Comparison of ENCODE assay signal across 1 cellular context in genomic region chr14:95314609-95315008, GRCh38.
TF ChIP-seq lines count a peak whose summit lies in the region.

No MANE protein-coding gene starts in this region.

TF ChIP-seq in GM12878, 131 proteins besides CTCF, POLR2A, EP300 and RAD21 (continued from another document and continues in another):
- TF ChIP-seq, protein P1, sequence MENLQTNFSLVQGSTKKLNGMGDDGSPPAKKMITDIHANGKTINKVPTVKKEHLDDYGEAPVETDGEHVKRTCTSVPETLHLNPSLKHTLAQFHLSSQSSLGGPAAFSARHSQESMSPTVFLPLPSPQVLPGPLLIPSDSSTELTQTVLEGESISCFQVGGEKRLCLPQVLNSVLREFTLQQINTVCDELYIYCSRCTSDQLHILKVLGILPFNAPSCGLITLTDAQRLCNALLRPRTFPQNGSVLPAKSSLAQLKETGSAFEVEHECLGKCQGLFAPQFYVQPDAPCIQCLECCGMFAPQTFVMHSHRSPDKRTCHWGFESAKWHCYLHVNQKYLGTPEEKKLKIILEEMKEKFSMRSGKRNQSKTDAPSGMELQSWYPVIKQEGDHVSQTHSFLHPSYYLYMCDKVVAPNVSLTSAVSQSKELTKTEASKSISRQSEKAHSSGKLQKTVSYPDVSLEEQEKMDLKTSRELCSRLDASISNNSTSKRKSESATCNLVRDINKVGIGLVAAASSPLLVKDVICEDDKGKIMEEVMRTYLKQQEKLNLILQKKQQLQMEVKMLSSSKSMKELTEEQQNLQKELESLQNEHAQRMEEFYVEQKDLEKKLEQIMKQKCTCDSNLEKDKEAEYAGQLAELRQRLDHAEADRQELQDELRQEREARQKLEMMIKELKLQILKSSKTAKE (IDR thresholded peaks at IDR 0.05; ENCODE audit: low read depth, poor library complexity, severe bottlenecking) = peak; percentile 20
- no peak for TF ChIP-seq CBX5 (IDR thresholded peaks at IDR 0.05; ENCODE audit: low read depth)
- TF ChIP-seq SPI1 (IDR thresholded peaks at IDR 0.05; ENCODE audit: borderline replicate concordance, insufficient read depth, low read depth, low read length) = no peak
- no peak for TF ChIP-seq PKNOX1 (IDR thresholded peaks at IDR 0.05)
- TF ChIP-seq ATF7 (IDR thresholded peaks at IDR 0.05; ENCODE audit: low read depth) = peak; percentile 45; the same call in 1 of the 2 replicates
- TF ChIP-seq ZBTB33 (IDR thresholded peaks at IDR 0.05) = no peak
- TF ChIP-seq HSF1 (IDR thresholded peaks at IDR 0.05; ENCODE audit: low read depth, low read length) = no peak
- TF ChIP-seq RUNX3 (IDR thresholded peaks at IDR 0.05; ENCODE audit: low read length) = peak; percentile 72
- TF ChIP-seq NR2F1 (conservative IDR thresholded peaks at IDR 0.05) = peak; percentile 81; the same call in 1 of the 2 replicates
- no peak for TF ChIP-seq BMI1 (IDR thresholded peaks at IDR 0.05; ENCODE audit: borderline replicate concordance)
- TF ChIP-seq ZBTB40 (IDR thresholded peaks at IDR 0.05; ENCODE audit: borderline replicate concordance) = no peak
- TF ChIP-seq ETV6 (conservative IDR thresholded peaks at IDR 0.05 in 1 of 2, IDR thresholded peaks at IDR 0.05 in 1 of 2; ENCODE audit: borderline replicate concordance in 1 of 2, low read depth in 1 of 2) = peak in 1 of 2 experiments; percentile 50; a peak in 1 of 4 replicates
- no peak for TF ChIP-seq MYC (IDR thresholded peaks at IDR 0.05; ENCODE audit: insufficient read depth, insufficient read length, insufficient replicate concordance, low read length, severe bottlenecking)
- peak; percentile 85; the same call in 1 of the 2 replicates for TF ChIP-seq MTA3 (IDR thresholded peaks at IDR 0.05; ENCODE audit: borderline replicate concordance, low read length)
- no peak for TF ChIP-seq ZSCAN29 (IDR thresholded peaks at IDR 0.05)
- TF ChIP-seq, protein P2, sequence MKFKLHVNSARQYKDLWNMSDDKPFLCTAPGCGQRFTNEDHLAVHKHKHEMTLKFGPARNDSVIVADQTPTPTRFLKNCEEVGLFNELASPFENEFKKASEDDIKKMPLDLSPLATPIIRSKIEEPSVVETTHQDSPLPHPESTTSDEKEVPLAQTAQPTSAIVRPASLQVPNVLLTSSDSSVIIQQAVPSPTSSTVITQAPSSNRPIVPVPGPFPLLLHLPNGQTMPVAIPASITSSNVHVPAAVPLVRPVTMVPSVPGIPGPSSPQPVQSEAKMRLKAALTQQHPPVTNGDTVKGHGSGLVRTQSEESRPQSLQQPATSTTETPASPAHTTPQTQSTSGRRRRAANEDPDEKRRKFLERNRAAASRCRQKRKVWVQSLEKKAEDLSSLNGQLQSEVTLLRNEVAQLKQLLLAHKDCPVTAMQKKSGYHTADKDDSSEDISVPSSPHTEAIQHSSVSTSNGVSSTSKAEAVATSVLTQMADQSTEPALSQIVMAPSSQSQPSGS (IDR thresholded peaks at IDR 0.05; ENCODE audit: low read length) = peak; percentile 50; the same call in 1 of the 2 replicates
- no peak for TF ChIP-seq SUPT20H (IDR thresholded peaks at IDR 0.05; ENCODE audit: borderline replicate concordance, control insufficient read depth, low read depth, low read length)
- 0 out of 2 replicates have a peak, but pooled peaks have one; percentile 35 for TF ChIP-seq GATAD2B (conservative IDR thresholded peaks at IDR 0.05; ENCODE audit: low read depth)
- TF ChIP-seq, protein P3, sequence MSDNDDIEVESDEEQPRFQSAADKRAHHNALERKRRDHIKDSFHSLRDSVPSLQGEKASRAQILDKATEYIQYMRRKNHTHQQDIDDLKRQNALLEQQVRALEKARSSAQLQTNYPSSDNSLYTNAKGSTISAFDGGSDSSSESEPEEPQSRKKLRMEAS (IDR thresholded peaks at IDR 0.05; ENCODE audit: low read depth, low read length) = no peak
- TF ChIP-seq SRF (IDR thresholded peaks at IDR 0.05; ENCODE audit: low read depth in 2 of 2, low read length in 2 of 2) = 0 out of 4 replicates have a peak, but pooled peaks of 1 of the 2 experiments have one; percentile 29
- TF ChIP-seq IKZF1 (conservative IDR thresholded peaks at IDR 0.05) = peak; percentile 63
- no peak for TF ChIP-seq ZNF687 (IDR thresholded peaks at IDR 0.05)
- peak; percentile 52; the same call in 1 of the 2 replicates for TF ChIP-seq DPF2 (IDR thresholded peaks at IDR 0.05)
- no peak for TF ChIP-seq SP1 (IDR thresholded peaks at IDR 0.05; ENCODE audit: low read depth, low read length)
- TF ChIP-seq STAT1 (conservative IDR thresholded peaks at IDR 0.05) = no peak
- TF ChIP-seq FOXK2 (IDR thresholded peaks at IDR 0.05) = no peak
- TF ChIP-seq RAD51 (IDR thresholded peaks at IDR 0.05) = no peak
- peak; percentile 41; the same call in 1 of the 2 replicates for TF ChIP-seq CBFB (IDR thresholded peaks at IDR 0.05; ENCODE audit: low read depth)
- no peak for TF ChIP-seq NR2C1 (IDR thresholded peaks at IDR 0.05)
- TF ChIP-seq CREM (IDR thresholded peaks at IDR 0.05; ENCODE audit: low read depth) = peak; percentile 63
- no peak for TF ChIP-seq TBL1XR1 (IDR thresholded peaks at IDR 0.05; ENCODE audit: low read depth, low read length)
- no peak for TF ChIP-seq CHD1 (IDR thresholded peaks at IDR 0.05; ENCODE audit: low read depth, low read length)
- TF ChIP-seq EED (IDR thresholded peaks at IDR 0.05; ENCODE audit: low read depth) = peak; percentile 91
- TF ChIP-seq RCOR1 (conservative IDR thresholded peaks at IDR 0.05; ENCODE audit: low read depth, low read length) = no peak
- 0 out of 2 replicates have a peak, but pooled peaks have one; percentile 15 for TF ChIP-seq RELB (IDR thresholded peaks at IDR 0.05; ENCODE audit: low read depth)
- no peak for TF ChIP-seq TCF3 (IDR thresholded peaks at IDR 0.05; ENCODE audit: borderline replicate concordance, insufficient read depth, low read depth, low read length)
- TF ChIP-seq IRF5 (IDR thresholded peaks at IDR 0.05; ENCODE audit: borderline replicate concordance) = no peak
- no peak for TF ChIP-seq USF2 (IDR thresholded peaks at IDR 0.05; ENCODE audit: borderline replicate concordance, low read depth, low read length)
